22 cellular contexts compared by ENCODE assay signal in the genomic region with DNA sequence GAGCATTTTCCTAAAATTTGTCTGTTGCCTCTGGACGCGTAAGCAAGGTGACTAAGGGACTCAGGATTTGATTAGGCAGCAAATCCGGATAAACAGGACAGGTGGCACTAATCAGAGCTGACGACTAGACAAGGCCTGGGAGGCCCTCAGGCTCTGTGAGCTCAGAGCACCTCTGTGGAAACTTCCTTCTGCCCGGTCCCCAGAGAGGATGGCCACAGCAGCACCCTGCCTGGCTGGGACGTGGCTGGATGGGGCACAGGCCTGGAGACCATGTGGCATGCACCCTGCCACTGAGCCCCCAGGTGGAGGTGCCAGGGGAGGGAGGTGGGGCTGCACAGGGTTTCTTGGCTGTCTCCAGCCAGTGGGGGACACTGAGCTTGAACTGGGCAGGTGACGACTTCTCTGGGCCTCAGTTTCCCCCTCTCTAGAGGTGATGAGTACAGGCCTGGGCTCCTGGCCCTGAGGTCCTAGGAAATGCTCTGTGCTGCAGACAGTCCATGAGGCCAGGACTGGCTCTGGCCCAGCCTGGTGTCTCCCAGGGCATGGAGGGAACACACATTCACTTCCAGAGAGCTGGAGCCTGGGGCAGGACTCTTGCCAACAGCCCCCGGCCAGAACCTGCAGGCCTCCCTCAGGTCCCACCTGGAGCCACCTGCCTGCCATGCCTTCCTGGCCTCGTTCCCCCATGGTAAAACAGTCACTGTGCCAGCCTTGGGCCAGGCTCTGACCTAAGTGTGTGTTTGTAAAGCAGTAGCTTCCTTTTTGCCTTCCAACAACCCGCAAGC. TPM values are rescaled to one million over a fixed set of nuclear protein-coding genes. Genes with fewer than 3 reads are reported as not detected.
DNase-seq lines count a peak whose midpoint lies in the region; ATAC-seq and TF ChIP-seq lines count a peak whose summit lies in the region.
"Had no signal": no experiment of that assay in that cellular context is flagged by ENCODE, and none has a peak within 500 bp of the region (broad histone marks: within the 10 kb centered on the region; RNA-seq: fewer than 3 reads in every experiment).

No MANE protein-coding gene starts in this region.

- H3K27ac Mint-ChIP-seq in activated CD4-positive, alpha-beta T cell treated with anti-CD3 and anti-CD28 coated beads, Interleukin-2, amount 10 ng/mL, durations not matched to agents 7 days and 5 days = peak overlapping the region; percentile 46
- no peak overlapping the region for H3K27ac Mint-ChIP-seq in naive thymus-derived CD8-positive, alpha-beta T cell
- H3K27ac Mint-ChIP-seq: activated naive CD4-positive, alpha-beta T cell treated with anti-CD3 and anti-CD28 coated beads, Interleukin-2, amount 10 ng/mL, durations not matched to agents 7 days and 5 days; CD4-positive, CD25-positive, alpha-beta regulatory T cell; dendritic cell treated with granulocyte-macrophage colony-stimulating factor and Interleukin-4, amounts not matched to agents 40 ng/mL and 50 ng/mL, for 4 days; stimulated activated memory B cell treated with anti-CD40 and anti-IgM and Interleukin-4, amounts not matched to agents 10 μg/mL and 1 μg/mL and 100 μg/mL, for 72 hours; T-helper 2 cell treated with Interferon-gamma antibody and Interleukin-4, amounts not matched to agents 5 μg/mL and 100 μg/mL, for 36 hours had no signal

- intact Hi-C loops in ascending aorta (cut with DNase I) = loop anchor here (2.0 to 5.0 kb wide), 2 partner anchors 39 to 99 kb away; partner anchors contain the start of gene STX16
- intact Hi-C loops in tibial artery (cut with DNase I; ENCODE audit: low total_unique reads) = no loop called here
- intact Hi-C loops in head of caudate nucleus (cut with DNase I) = no loop called here

- H3K27me3 ChIP-seq in ascending aorta (no peaks in the 10 kb centered on the region), layer of hippocampus (ENCODE audit: control insufficient read depth, insufficient read depth, low read length) (no peaks in the 10 kb centered on the region), tibial artery (no peaks in the 10 kb centered on the region)
- H3K27me3 ChIP-seq: upper lobe of left lung had no signal

- H3K9me3 ChIP-seq in ascending aorta (no peaks in the 10 kb centered on the region), tibial artery (no peaks in the 10 kb centered on the region)
- H3K9me3 ChIP-seq: SJCRH30, upper lobe of left lung had no signal

- H3K4me3 ChIP-seq in ascending aorta = no peak overlapping the region
- H3K4me3 ChIP-seq in tibial artery = no peak overlapping the region
- H3K4me3 ChIP-seq: lung, SJCRH30, upper lobe of left lung had no signal

- H3K27me3 Mint-ChIP-seq in activated CD4-positive, alpha-beta T cell treated with anti-CD3 and anti-CD28 coated beads, Interleukin-2, amount 10 ng/mL, durations not matched to agents 7 days and 5 days = no peaks in the 10 kb centered on the region
- peaks cover 0 to 5% (median 0%) of the 10 kb centered on the region in 5 donors for H3K27me3 Mint-ChIP-seq in naive thymus-derived CD8-positive, alpha-beta T cell
- H3K27me3 Mint-ChIP-seq: CD4-positive, CD25-positive, alpha-beta regulatory T cell; dendritic cell treated with granulocyte-macrophage colony-stimulating factor and Interleukin-4, amounts not matched to agents 40 ng/mL and 50 ng/mL, for 4 days had no signal

- H3K27ac ChIP-seq in ascending aorta (peak overlapping the region; percentile 87 to 89), layer of hippocampus (ENCODE audit: low read depth, low read length) (peak overlapping the region; percentile 30), tibial artery (peak overlapping the region; percentile 37 to 42)
- H3K27ac ChIP-seq: SJCRH30, upper lobe of left lung had no signal

- POLR2A ChIA-PET in activated CD4-positive, alpha-beta T cell treated with anti-CD3 and anti-CD28 coated beads, Interleukin-2, amount 10 ng/mL, durations not matched to agents 7 days and 5 days (lab: Charles Lee) = no interaction called here
- POLR2A ChIA-PET in naive thymus-derived CD8-positive, alpha-beta T cell (lab: Charles Lee) = no interaction called here

- CTCF ChIA-PET in activated CD4-positive, alpha-beta T cell treated with anti-CD3 and anti-CD28 coated beads, Interleukin-2, amount 10 ng/mL, durations not matched to agents 7 days and 5 days (lab: Charles Lee) = interaction anchor here (0.9 kb wide), 1 partner anchor 25 kb away, joined by 3 read pairs; no protein-coding TSS in a partner anchor

- H3K9me3 Mint-ChIP-seq in activated CD4-positive, alpha-beta T cell treated with anti-CD3 and anti-CD28 coated beads, Interleukin-2, amount 10 ng/mL, durations not matched to agents 7 days and 5 days = no peaks in the 10 kb centered on the region
- H3K9me3 Mint-ChIP-seq in naive thymus-derived CD8-positive, alpha-beta T cell = no peaks in the 10 kb centered on the region
- H3K9me3 Mint-ChIP-seq: activated naive CD4-positive, alpha-beta T cell treated with anti-CD3 and anti-CD28 coated beads, Interleukin-2, amount 10 ng/mL, durations not matched to agents 7 days and 5 days; CD4-positive, CD25-positive, alpha-beta regulatory T cell; dendritic cell treated with granulocyte-macrophage colony-stimulating factor and Interleukin-4, amounts not matched to agents 40 ng/mL and 50 ng/mL, for 4 days; naive B cell; stimulated activated memory B cell treated with anti-CD40 and anti-IgM and Interleukin-4, amounts not matched to agents 10 μg/mL and 1 μg/mL and 100 μg/mL, for 72 hours; T-helper 2 cell treated with Interferon-gamma antibody and Interleukin-4, amounts not matched to agents 5 μg/mL and 100 μg/mL, for 36 hours had no signal

- H3K4me1 Mint-ChIP-seq in activated CD4-positive, alpha-beta T cell treated with anti-CD3 and anti-CD28 coated beads, Interleukin-2, amount 10 ng/mL, durations not matched to agents 7 days and 5 days = no peaks in the 10 kb centered on the region
- no peaks in the 10 kb centered on the region for H3K4me1 Mint-ChIP-seq in naive thymus-derived CD8-positive, alpha-beta T cell
- H3K4me1 Mint-ChIP-seq: activated naive CD4-positive, alpha-beta T cell treated with anti-CD3 and anti-CD28 coated beads, Interleukin-2, amount 10 ng/mL, durations not matched to agents 7 days and 5 days; CD4-positive, CD25-positive, alpha-beta regulatory T cell; naive B cell; stimulated activated memory B cell treated with anti-CD40 and anti-IgM and Interleukin-4, amounts not matched to agents 10 μg/mL and 1 μg/mL and 100 μg/mL, for 72 hours had no signal

- H3K4me1 ChIP-seq in ascending aorta (peaks cover 6 to 19% of the 10 kb centered on the region in 2 donors), tibial artery (peaks cover 0 to 30% (median 21%) of the 10 kb centered on the region in 4 donors)
- H3K4me1 ChIP-seq: SJCRH30, upper lobe of left lung had no signal

- no peak for ATAC-seq in naive thymus-derived CD8-positive, alpha-beta T cell
- ATAC-seq: HCT116; stimulated activated memory B cell treated with anti-CD40 and anti-IgM and Interleukin-4, amounts not matched to agents 10 μg/mL and 1 μg/mL and 100 μg/mL, for 72 hours had no signal

- no peak for TF ChIP-seq CTCF in ascending aorta (IDR thresholded peaks at IDR 0.05)
- TF ChIP-seq CTCF in tibial artery (IDR thresholded peaks at IDR 0.05) = no peak

- no peak for DNase-seq in activated CD4-positive, alpha-beta T cell treated with anti-CD3 and anti-CD28 coated beads, Interleukin-2, amount 10 ng/mL, durations not matched to agents 7 days and 5 days
- DNase-seq in activated CD4-positive, alpha-beta T cell treated with anti-CD3 and anti-CD28 coated beads for 48 hours = no peak
- DNase-seq in ascending aorta (ENCODE audit: low spot score in 2 of 2) = no peak
- DNase-seq in tibial artery = no peak
- no peak for DNase-seq in activated CD4-positive, CD25-positive, alpha-beta regulatory T cell treated with anti-CD3 and anti-CD28 coated beads, Interleukin-2, amount 50 U/mL, for 72 hours
- no peak for DNase-seq in head of caudate nucleus
- no peak for DNase-seq in naive thymus-derived CD8-positive, alpha-beta T cell
- DNase-seq: activated naive CD4-positive, alpha-beta T cell treated with anti-CD3 and anti-CD28 coated beads, Interleukin-2, amount 10 ng/mL, durations not matched to agents 7 days and 5 days; CD4-positive, CD25-positive, alpha-beta regulatory T cell; DND-41; naive B cell; NCI-H1694 treated with DMSO at 0.1 percent for 48 hours; NCI-H345; SJCRH30; stimulated activated CD4-positive, alpha-beta T cell treated with anti-CD3 and anti-CD28 coated beads, Interleukin-12 subunit alpha, Interleukin-12 subunit beta, amount 100 ng/mL, for 4 hours had no signal

- H3K4me3 Mint-ChIP-seq in activated CD4-positive, alpha-beta T cell treated with anti-CD3 and anti-CD28 coated beads, Interleukin-2, amount 10 ng/mL, durations not matched to agents 7 days and 5 days = no peak overlapping the region
- H3K4me3 Mint-ChIP-seq in naive thymus-derived CD8-positive, alpha-beta T cell = no peak overlapping the region
- H3K4me3 Mint-ChIP-seq: activated naive CD4-positive, alpha-beta T cell treated with anti-CD3 and anti-CD28 coated beads, Interleukin-2, amount 10 ng/mL, durations not matched to agents 7 days and 5 days; CD4-positive, CD25-positive, alpha-beta regulatory T cell; dendritic cell treated with granulocyte-macrophage colony-stimulating factor and Interleukin-4, amounts not matched to agents 40 ng/mL and 50 ng/mL, for 4 days; naive B cell; stimulated activated memory B cell treated with anti-CD40 and anti-IgM and Interleukin-4, amounts not matched to agents 10 μg/mL and 1 μg/mL and 100 μg/mL, for 72 hours; T-helper 2 cell treated with Interferon-gamma antibody and Interleukin-4, amounts not matched to agents 5 μg/mL and 100 μg/mL, for 36 hours had no signal

- no peaks in the 10 kb centered on the region for H3K36me3 Mint-ChIP-seq in activated CD4-positive, alpha-beta T cell treated with anti-CD3 and anti-CD28 coated beads, Interleukin-2, amount 10 ng/mL, durations not matched to agents 7 days and 5 days (ENCODE audit: low read depth)
- no peaks in the 10 kb centered on the region for H3K36me3 Mint-ChIP-seq in naive thymus-derived CD8-positive, alpha-beta T cell
- H3K36me3 Mint-ChIP-seq: activated naive CD4-positive, alpha-beta T cell treated with anti-CD3 and anti-CD28 coated beads, Interleukin-2, amount 10 ng/mL, durations not matched to agents 7 days and 5 days; CD4-positive, CD25-positive, alpha-beta regulatory T cell; naive B cell; stimulated activated memory B cell treated with anti-CD40 and anti-IgM and Interleukin-4, amounts not matched to agents 10 μg/mL and 1 μg/mL and 100 μg/mL, for 72 hours had no signal

- no peaks in the 10 kb centered on the region for H3K36me3 ChIP-seq in ascending aorta
- H3K36me3 ChIP-seq in tibial artery = no peaks in the 10 kb centered on the region
- H3K36me3 ChIP-seq: SJCRH30, upper lobe of left lung had no signal

RNA-seq across cellular contexts. Expression of gene STX16, which starts 39.7 kb away (rescaled TPM):
- 100 to 1,000 TPM; 163 to 173 TPM for total RNA-seq in activated CD4-positive, alpha-beta T cell treated with anti-CD3 and anti-CD28 coated beads, Interleukin-2, amount 10 ng/mL, durations not matched to agents 7 days and 5 days
- 24.7 TPM for total RNA-seq in ascending aorta
- total RNA-seq in naive thymus-derived CD8-positive, alpha-beta T cell = 100 to 1,000 TPM; 183 to 205 TPM
- polyA plus RNA-seq in naive thymus-derived CD8-positive, alpha-beta T cell = 10 to 100 TPM; 23.2 to 35.9 (median 30.4) TPM

Comparison
In these comparisons a context has a peak if more than half of its experiments do, and no peak if none do; other contexts are left out.
1. H3K27ac ChIP-seq: peak in every context shown above with its lines; median percentile 88 in ascending aorta; 40 in tibial artery; 30 in layer of hippocampus.